In the genomic region with DNA sequence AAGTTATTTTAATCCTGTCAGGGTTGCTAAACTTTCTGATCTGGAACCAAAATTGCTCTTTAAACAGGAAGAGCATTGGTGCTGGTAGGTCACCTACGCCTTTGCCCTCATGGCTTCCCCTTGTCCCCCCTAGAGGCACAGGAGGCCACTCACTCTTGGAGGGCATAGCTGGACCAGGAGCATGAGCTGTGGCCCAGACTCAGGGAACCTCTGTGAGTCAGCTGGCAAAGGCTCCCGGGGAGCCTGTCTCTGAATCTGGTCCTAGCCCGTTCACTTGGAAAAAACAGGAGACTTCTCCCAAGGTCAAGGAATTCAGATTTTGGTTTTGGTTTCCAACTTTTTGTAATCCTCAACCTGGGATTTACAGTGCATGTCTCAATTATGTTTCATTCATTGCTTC, we compare ENCODE assay signal across 11 cellular contexts. TPM values are rescaled to one million over a fixed set of nuclear protein-coding genes. Genes with fewer than 3 reads are reported as not detected.
DNase-seq lines count a peak whose midpoint lies in the region; ATAC-seq, FAIRE-seq and TF ChIP-seq lines count a peak whose summit lies in the region.
"Not testable (repeated sequence)": the region's sequence is repeated elsewhere in the genome, so short reads cannot be mapped to it uniquely, and the experiment has no call there.
"Had no signal": no experiment of that assay in that cellular context is flagged by ENCODE, and none has a peak within 500 bp of the region (broad histone marks: within the 10 kb centered on the region; RNA-seq: fewer than 3 reads in every experiment).

No MANE protein-coding gene starts in this region.

- H3K9me2 ChIP-seq in HCT116 (ENCODE audit: insufficient read depth) = not testable (repeated sequence)

- not testable (repeated sequence) for H3K27ac ChIP-seq in HCT116 (ENCODE audit: low read depth, low read length); HepG2 (ENCODE audit: extremely low read length, insufficient read depth, low read length)

- not testable (repeated sequence) for H3K27me3 ChIP-seq in HCT116 (ENCODE audit: insufficient read depth, low read length); HepG2 (ENCODE audit: control insufficient read depth in 1 of 2, insufficient read depth in 2 of 2, low read length in 2 of 2)

- CTCF ChIA-PET in HCT116 (lab: Charles Lee); WTC11 (lab: Charles Lee); HepG2 (lab: Yijun Ruan, JAX; ENCODE audit: low intra/inter-chr PET ratio, low total read pairs): not testable (repeated sequence)

- H3K27ac Mint-ChIP-seq in WTC11; stimulated activated naive B cell treated with anti-CD40 and anti-IgM and Interleukin-4, amounts not matched to agents 10 μg/mL and 1 μg/mL and 100 μg/mL, for 72 hours: not testable (repeated sequence)

- H3K9me3 ChIP-seq in HCT116 (ENCODE audit: control insufficient read depth in 1 of 2, insufficient read depth in 1 of 2, low read depth in 1 of 2, low read length in 2 of 2); HepG2 (ENCODE audit: low read length): not testable (repeated sequence)

- peak; percentile 26 for FAIRE-seq in HepG2 (lab: Jason Lieb, UNC)

- not testable (repeated sequence) for BruUV-seq in HCT116 (replicated peaks; lab: Mats Ljungman, UMichigan); HepG2 (replicated peaks; lab: Mats Ljungman, UMichigan)

- ATAC-seq in HCT116 (peak; percentile 41; the same call in 1 of the 2 replicates), WTC11 (peak; percentile 48)
- ATAC-seq in HepG2 = not testable (repeated sequence)
- peak; percentile 39 to 51 for ATAC-seq in stimulated activated naive B cell treated with anti-CD40 and anti-IgM and Interleukin-4, amounts not matched to agents 10 μg/mL and 1 μg/mL and 100 μg/mL, for 72 hours (replicated peaks)

- DNase-seq in HCT116 (ENCODE audit: low read depth, low spot score); WTC11 (ENCODE audit: low spot score); HepG2 (ENCODE audit: low spot score); stimulated activated naive B cell treated with anti-CD40 and anti-IgM and Interleukin-4, amounts not matched to agents 10 μg/mL and 1 μg/mL and 100 μg/mL, for 72 hours: not testable (repeated sequence)
- DNase-seq in glomerular visceral epithelial cell (ENCODE audit: extremely low spot score) = peak; percentile 0

- RAD21 ChIA-PET in HCT116 (lab: Charles Lee; ENCODE audit: low non-redundant PET in 1 of 2, low total read pairs in 2 of 2, uncharacterized antibody in 2 of 2, unreplicated experiment in 2 of 2) = not testable (repeated sequence)

- H3K4me3 Mint-ChIP-seq in WTC11; stimulated activated naive B cell treated with anti-CD40 and anti-IgM and Interleukin-4, amounts not matched to agents 10 μg/mL and 1 μg/mL and 100 μg/mL, for 72 hours: not testable (repeated sequence)

- not testable (repeated sequence) for H3K4me1 ChIP-seq in HCT116 (ENCODE audit: control insufficient read depth in 1 of 2, insufficient read depth in 2 of 2, low read length in 2 of 2); HepG2 (ENCODE audit: insufficient read depth, low read length)

- H2AFZ ChIP-seq in HCT116 (ENCODE audit: low read depth, low read length, poor library complexity, severe bottlenecking); HepG2 (ENCODE audit: low read length): not testable (repeated sequence)

- H3K36me3 ChIP-seq in HCT116 (ENCODE audit: control insufficient read depth in 1 of 2, insufficient read depth in 2 of 2, low read length in 2 of 2); HepG2 (replicated peaks in 1 of 2; ENCODE audit: control insufficient read depth in 1 of 2, insufficient read depth in 2 of 2, low read length in 2 of 2): not testable (repeated sequence)

- TF ChIP-seq CTCF in HCT116 (IDR thresholded peaks at IDR 0.05 in 2 of 3, conservative IDR thresholded peaks at IDR 0.05 in 1 of 3; ENCODE audit: borderline replicate concordance in 1 of 3, insufficient read depth in 1 of 3, low read depth in 2 of 3, low read length in 2 of 3); WTC11 (IDR thresholded peaks at IDR 0.05); HepG2 (CRISPR knock-in tag; IDR thresholded peaks at IDR 0.05): not testable (repeated sequence)

- H3K79me2 ChIP-seq in HCT116 (ENCODE audit: insufficient read depth, low read length); HepG2 (ENCODE audit: insufficient read depth, low read length): not testable (repeated sequence)

- H3K27me3 Mint-ChIP-seq in WTC11 (ENCODE audit: low read depth); stimulated activated naive B cell treated with anti-CD40 and anti-IgM and Interleukin-4, amounts not matched to agents 10 μg/mL and 1 μg/mL and 100 μg/mL, for 72 hours: not testable (repeated sequence)

- not testable (repeated sequence) for TF ChIP-seq POLR2A in HCT116 (IDR thresholded peaks at IDR 0.05; ENCODE audit: borderline replicate concordance, extremely low read depth, insufficient read depth, insufficient read length); HepG2 (IDR thresholded peaks at IDR 0.05; ENCODE audit: insufficient read depth in 1 of 2, low read depth in 2 of 2, low read length in 2 of 2)

- H3K4me2 ChIP-seq in HCT116 (ENCODE audit: low read length); HepG2 (ENCODE audit: low read depth, low read length): not testable (repeated sequence)

- not testable (repeated sequence) for TF ChIP-seq EP300 in HepG2 (IDR thresholded peaks at IDR 0.05; ENCODE audit: low read depth in 2 of 2, low read length in 2 of 2); HepG2 (CRISPR knock-in tag; IDR thresholded peaks at IDR 0.05; ENCODE audit: borderline replicate concordance)

- POLR2A ChIA-PET in HCT116 (lab: Charles Lee); WTC11 (lab: Charles Lee); HepG2 (lab: Yijun Ruan, JAX): not testable (repeated sequence)

- not testable (repeated sequence) for H3K9me3 Mint-ChIP-seq in WTC11; stimulated activated naive B cell treated with anti-CD40 and anti-IgM and Interleukin-4, amounts not matched to agents 10 μg/mL and 1 μg/mL and 100 μg/mL, for 72 hours

- intact Hi-C loops in HCT116 (cut with micrococcal nuclease); HepG2 (cut with micrococcal nuclease; ENCODE audit: unreplicated experiment): not testable (repeated sequence)

- H3K9ac ChIP-seq in HCT116 (ENCODE audit: low read length); HepG2 (ENCODE audit: insufficient read depth, low read depth, low read length): not testable (repeated sequence)

- not testable (repeated sequence) for H3K36me3 Mint-ChIP-seq in WTC11; stimulated activated naive B cell treated with anti-CD40 and anti-IgM and Interleukin-4, amounts not matched to agents 10 μg/mL and 1 μg/mL and 100 μg/mL, for 72 hours

- no CpG with 5 or more reads among the region's 3 CpGs for WGBS in HepG2 (ENCODE audit: low lambda C conversion rate)

- not testable (repeated sequence) for H3K4me1 Mint-ChIP-seq in WTC11; stimulated activated naive B cell treated with anti-CD40 and anti-IgM and Interleukin-4, amounts not matched to agents 10 μg/mL and 1 μg/mL and 100 μg/mL, for 72 hours

- not testable (repeated sequence) for H3K4me3 ChIP-seq in HCT116 (replicated peaks in 1 of 2; ENCODE audit: low read depth in 1 of 2, low read length in 2 of 2); HepG2 (replicated peaks in 1 of 3; ENCODE audit: insufficient read depth in 1 of 3, low read depth in 2 of 3, low read length in 3 of 3)

- H4K20me1 ChIP-seq in HCT116 (ENCODE audit: insufficient read depth); HepG2 (ENCODE audit: insufficient read depth, low read length): not testable (repeated sequence)

- in situ Hi-C loops in HepG2 (cut with HindIII; ENCODE audit: extremely low pct_ligation_motif_present, low pct_unique_long_range_greater_than_20kb) = not testable (repeated sequence)

- not testable (repeated sequence) for TF ChIP-seq RAD21 in HCT116 (IDR thresholded peaks at IDR 0.05; ENCODE audit: low read depth); HepG2 (CRISPR knock-in tag; IDR thresholded peaks at IDR 0.05)

RNA-seq across cellular contexts. Expression of gene OR2A1, which starts 9.6 kb away (rescaled TPM):
- total RNA-seq in HCT116 (2021; ENCODE audit: unreplicated experiment) (not detected), WTC11 (2021) (0.15 to 0.27 TPM in 2 of 3 replicates, not detected in the other), HepG2 (2016; rRNA removed; fragmentation: Illumina TruSeq; extraction: Trizol) (not detected in 2 replicates)
- polyA plus RNA-seq in HCT116 (2012) = 0.13 and 0.14 TPM in 2 replicates
- total RNA-seq in HepG2 (2016; cell fraction: cytosol; rRNA removed; fragmentation: Illumina TruSeq; extraction: Trizol; ENCODE audit: low read depth) = not detected in 2 replicates
- not detected in 2 replicates for total RNA-seq in HepG2 (2016; cell fraction: insoluble cytoplasmic fraction; rRNA removed; fragmentation: Illumina TruSeq; extraction: Trizol)
- not detected in 2 replicates for total RNA-seq in HepG2 (2016; cell fraction: membrane; rRNA removed; fragmentation: Illumina TruSeq; extraction: Trizol)
- total RNA-seq in HepG2 (2016; cell fraction: nucleus; rRNA removed; fragmentation: Illumina TruSeq; extraction: Trizol) = not detected in 2 replicates
- polyA plus RNA-seq in HepG2 (2011; rRNA removed) = not detected in 2 replicates
- polyA plus RNA-seq in HepG2 (2011; cell fraction: cytosol; rRNA removed) = not detected in 2 replicates
- polyA plus RNA-seq in HepG2 (2011; cell fraction: nucleus; rRNA removed) = not detected in 2 replicates
- not detected in 2 replicates for polyA plus RNA-seq in HepG2 (2012)
- polyA plus RNA-seq in HepG2 (2016; cell fraction: cytosol; fragmentation: Illumina TruSeq; extraction: Trizol; ENCODE audit: low read depth) = not detected in 2 replicates
- polyA plus RNA-seq in HepG2 (2016; cell fraction: insoluble cytoplasmic fraction; fragmentation: Illumina TruSeq; extraction: Trizol; ENCODE audit: low read depth) = not detected in 2 replicates
- polyA plus RNA-seq in HepG2 (2016; cell fraction: membrane; fragmentation: Illumina TruSeq; extraction: Trizol; ENCODE audit: low read depth) = not detected in 2 replicates
- not detected in 2 replicates for polyA plus RNA-seq in HepG2 (2016; cell fraction: nucleus; fragmentation: Illumina TruSeq; extraction: Trizol; ENCODE audit: insufficient read depth, low read depth)
- polyA minus RNA-seq in HepG2 (2011; rRNA and poly(A)+ RNA removed; ENCODE audit: low replicate concordance) = not detected in 2 replicates
- not detected in 2 replicates for polyA minus RNA-seq in HepG2 (2011; cell fraction: cytosol; rRNA and poly(A)+ RNA removed)
- polyA minus RNA-seq in HepG2 (2011; cell fraction: nucleus; rRNA and poly(A)+ RNA removed) = not detected in 2 replicates
- total RNA-seq: A172; Calu3; CD4-positive, alpha-beta memory T cell; G401; H1; H7 had no signal

RNA-seq across cellular contexts. Expression of gene ARHGEF5, which starts 33.4 kb away (rescaled TPM):
- total RNA-seq in HCT116 (2021; ENCODE audit: unreplicated experiment) (44.2 TPM), WTC11 (2021) (80.1 to 115 TPM (median 104 TPM) in 3 replicates), HepG2 (2016; rRNA removed; fragmentation: Illumina TruSeq; extraction: Trizol) (1.2 and 1.3 TPM in 2 replicates)
- 34.1 and 35.2 TPM in 2 replicates for polyA plus RNA-seq in HCT116 (2012)
- 0.18 and 0.20 TPM in 2 replicates for total RNA-seq in HepG2 (2016; cell fraction: cytosol; rRNA removed; fragmentation: Illumina TruSeq; extraction: Trizol; ENCODE audit: low read depth)
- total RNA-seq in HepG2 (2016; cell fraction: insoluble cytoplasmic fraction; rRNA removed; fragmentation: Illumina TruSeq; extraction: Trizol) = 0.97 and 1.1 TPM in 2 replicates
- 0.43 and 0.76 TPM in 2 replicates for total RNA-seq in HepG2 (2016; cell fraction: membrane; rRNA removed; fragmentation: Illumina TruSeq; extraction: Trizol)
- 0.88 and 1.3 TPM in 2 replicates for total RNA-seq in HepG2 (2016; cell fraction: nucleus; rRNA removed; fragmentation: Illumina TruSeq; extraction: Trizol)
- 1.3 and 1.7 TPM in 2 replicates for polyA plus RNA-seq in HepG2 (2011; rRNA removed)
- 0.99 and 1.2 TPM in 2 replicates for polyA plus RNA-seq in HepG2 (2011; cell fraction: cytosol; rRNA removed)
- polyA plus RNA-seq in HepG2 (2011; cell fraction: nucleus; rRNA removed) = 2.1 and 2.3 TPM in 2 replicates
- polyA plus RNA-seq in HepG2 (2012) = 1.2 and 1.3 TPM in 2 replicates
- polyA plus RNA-seq in HepG2 (2016; cell fraction: cytosol; fragmentation: Illumina TruSeq; extraction: Trizol; ENCODE audit: low read depth) = 0.11 and 0.17 TPM in 2 replicates
- polyA plus RNA-seq in HepG2 (2016; cell fraction: insoluble cytoplasmic fraction; fragmentation: Illumina TruSeq; extraction: Trizol; ENCODE audit: low read depth) = 1.2 and 1.4 TPM in 2 replicates
- polyA plus RNA-seq in HepG2 (2016; cell fraction: membrane; fragmentation: Illumina TruSeq; extraction: Trizol; ENCODE audit: low read depth) = 0.27 and 0.34 TPM in 2 replicates
- 1.5 and 1.6 TPM in 2 replicates for polyA plus RNA-seq in HepG2 (2016; cell fraction: nucleus; fragmentation: Illumina TruSeq; extraction: Trizol; ENCODE audit: insufficient read depth, low read depth)
- 2.2 and 26.8 TPM in 2 replicates for polyA minus RNA-seq in HepG2 (2011; rRNA and poly(A)+ RNA removed; ENCODE audit: low replicate concordance)
- polyA minus RNA-seq in HepG2 (2011; cell fraction: cytosol; rRNA and poly(A)+ RNA removed) = 1.2 and 1.4 TPM in 2 replicates
- polyA minus RNA-seq in HepG2 (2011; cell fraction: nucleus; rRNA and poly(A)+ RNA removed) = 2.0 and 2.2 TPM in 2 replicates
- total RNA-seq: A172, G401 had no signal

RNA-seq across cellular contexts. Expression of gene CTAGE8, which starts 52.7 kb away (rescaled TPM):
- 6.1 TPM for total RNA-seq in HCT116 (2021; ENCODE audit: unreplicated experiment)
- 2.8 and 4.5 TPM in 2 replicates for polyA plus RNA-seq in HCT116 (2012)
- total RNA-seq in WTC11 (2021) = 5.6 to 8.4 TPM (median 7.9 TPM) in 3 replicates
- total RNA-seq in HepG2 (2016; rRNA removed; fragmentation: Illumina TruSeq; extraction: Trizol) = not detected in 2 replicates
- not detected in 2 replicates for total RNA-seq in HepG2 (2016; cell fraction: cytosol; rRNA removed; fragmentation: Illumina TruSeq; extraction: Trizol; ENCODE audit: low read depth)
- not detected in 2 replicates for total RNA-seq in HepG2 (2016; cell fraction: insoluble cytoplasmic fraction; rRNA removed; fragmentation: Illumina TruSeq; extraction: Trizol)
- not detected in 2 replicates for total RNA-seq in HepG2 (2016; cell fraction: membrane; rRNA removed; fragmentation: Illumina TruSeq; extraction: Trizol)
- not detected in 2 replicates for total RNA-seq in HepG2 (2016; cell fraction: nucleus; rRNA removed; fragmentation: Illumina TruSeq; extraction: Trizol)
- not detected in 2 replicates for polyA plus RNA-seq in HepG2 (2011; rRNA removed)
- not detected in 2 replicates for polyA plus RNA-seq in HepG2 (2011; cell fraction: cytosol; rRNA removed)
- polyA plus RNA-seq in HepG2 (2011; cell fraction: nucleus; rRNA removed) = not detected in 2 replicates
- polyA plus RNA-seq in HepG2 (2012) = not detected in 2 replicates
- not detected in 2 replicates for polyA plus RNA-seq in HepG2 (2016; cell fraction: cytosol; fragmentation: Illumina TruSeq; extraction: Trizol; ENCODE audit: low read depth)
- polyA plus RNA-seq in HepG2 (2016; cell fraction: insoluble cytoplasmic fraction; fragmentation: Illumina TruSeq; extraction: Trizol; ENCODE audit: low read depth) = not detected in 2 replicates
- not detected in 2 replicates for polyA plus RNA-seq in HepG2 (2016; cell fraction: membrane; fragmentation: Illumina TruSeq; extraction: Trizol; ENCODE audit: low read depth)
- not detected in 2 replicates for polyA plus RNA-seq in HepG2 (2016; cell fraction: nucleus; fragmentation: Illumina TruSeq; extraction: Trizol; ENCODE audit: insufficient read depth, low read depth)
- 0.47 TPM in 1 of 2 replicates, not detected in the other for polyA minus RNA-seq in HepG2 (2011; rRNA and poly(A)+ RNA removed; ENCODE audit: low replicate concordance)
- not detected in 2 replicates for polyA minus RNA-seq in HepG2 (2011; cell fraction: cytosol; rRNA and poly(A)+ RNA removed)
- polyA minus RNA-seq in HepG2 (2011; cell fraction: nucleus; rRNA and poly(A)+ RNA removed) = not detected in 2 replicates
- total RNA-seq: A172, G401, H1, H7 had no signal
- polyA plus RNA-seq: H1 had no signal

RNA-seq across cellular contexts. Expression of gene OR2A7, which starts 57.2 kb away (rescaled TPM):
- total RNA-seq in HCT116 (2021; ENCODE audit: unreplicated experiment) (8.1 TPM), WTC11 (2021) (6.3 to 9.9 TPM (median 9.4 TPM) in 3 replicates), HepG2 (2016; rRNA removed; fragmentation: Illumina TruSeq; extraction: Trizol) (not detected in 2 replicates)
- polyA plus RNA-seq in HCT116 (2012) = 6.9 and 7.0 TPM in 2 replicates
- not detected in 2 replicates for total RNA-seq in HepG2 (2016; cell fraction: cytosol; rRNA removed; fragmentation: Illumina TruSeq; extraction: Trizol; ENCODE audit: low read depth)
- not detected in 2 replicates for total RNA-seq in HepG2 (2016; cell fraction: insoluble cytoplasmic fraction; rRNA removed; fragmentation: Illumina TruSeq; extraction: Trizol)
- total RNA-seq in HepG2 (2016; cell fraction: membrane; rRNA removed; fragmentation: Illumina TruSeq; extraction: Trizol) = not detected in 2 replicates
- not detected in 2 replicates for total RNA-seq in HepG2 (2016; cell fraction: nucleus; rRNA removed; fragmentation: Illumina TruSeq; extraction: Trizol)
- polyA plus RNA-seq in HepG2 (2011; rRNA removed) = not detected in 2 replicates
- not detected in 2 replicates for polyA plus RNA-seq in HepG2 (2011; cell fraction: cytosol; rRNA removed)
- polyA plus RNA-seq in HepG2 (2011; cell fraction: nucleus; rRNA removed) = not detected in 2 replicates
- polyA plus RNA-seq in HepG2 (2012) = 0.27 TPM in 1 of 2 replicates, not detected in the other
- polyA plus RNA-seq in HepG2 (2016; cell fraction: cytosol; fragmentation: Illumina TruSeq; extraction: Trizol; ENCODE audit: low read depth) = not detected in 2 replicates
- polyA plus RNA-seq in HepG2 (2016; cell fraction: insoluble cytoplasmic fraction; fragmentation: Illumina TruSeq; extraction: Trizol; ENCODE audit: low read depth) = not detected in 2 replicates
- not detected in 2 replicates for polyA plus RNA-seq in HepG2 (2016; cell fraction: membrane; fragmentation: Illumina TruSeq; extraction: Trizol; ENCODE audit: low read depth)
- polyA plus RNA-seq in HepG2 (2016; cell fraction: nucleus; fragmentation: Illumina TruSeq; extraction: Trizol; ENCODE audit: insufficient read depth, low read depth) = not detected in 2 replicates
- polyA minus RNA-seq in HepG2 (2011; rRNA and poly(A)+ RNA removed; ENCODE audit: low replicate concordance) = 0.26 and 7.0 TPM in 2 replicates
- not detected in 2 replicates for polyA minus RNA-seq in HepG2 (2011; cell fraction: cytosol; rRNA and poly(A)+ RNA removed)
- polyA minus RNA-seq in HepG2 (2011; cell fraction: nucleus; rRNA and poly(A)+ RNA removed) = not detected in 2 replicates
- total RNA-seq: A172, G401 had no signal

Comparison
In these comparisons a context has a peak if more than half of its experiments do, and no peak if none do; other contexts are left out.
1. RNA of gene ARHGEF5, which starts 33.4 kb away (total RNA-seq): 80.1 to 115 TPM in WTC11 and 44.2 TPM in HCT116 (single experiment); 0.18 to 1.3 TPM in HepG2; every median in the first group is over 10 times any median in the second.